Comparison of ENCODE assay signal across 18 cellular contexts in the genomic region with DNA sequence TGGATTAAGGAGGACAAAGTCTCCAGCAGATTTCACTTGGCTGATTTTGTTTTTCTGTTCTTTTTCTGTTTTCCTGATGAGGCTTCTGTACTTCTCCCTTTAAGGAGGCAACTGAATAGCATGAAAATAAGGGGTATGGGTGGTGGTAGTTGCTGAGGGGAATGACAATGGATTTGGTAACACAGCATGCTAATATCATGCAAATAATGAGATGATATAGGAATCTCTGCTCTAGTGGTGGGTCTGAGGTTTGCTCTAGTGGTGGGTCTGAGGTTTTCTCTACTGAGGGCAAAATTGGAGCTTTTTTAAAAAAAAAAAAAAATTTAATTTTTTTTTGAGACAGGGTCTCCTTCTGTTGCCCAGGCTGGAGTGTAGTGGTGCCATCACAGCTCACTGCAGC.
DNase-seq lines count a peak whose midpoint lies in the region; ATAC-seq lines count a peak whose summit lies in the region.
"Had no signal": no experiment of that assay in that cellular context is flagged by ENCODE, and none has a peak within 500 bp of the region (broad histone marks: within the 10 kb centered on the region; RNA-seq: fewer than 3 reads in every experiment).

No MANE protein-coding gene starts in this region.

- no peaks in the 10 kb centered on the region for H3K9me3 Mint-ChIP-seq in T-helper 2 cell treated with Interferon-gamma antibody and Interleukin-4, amounts not matched to agents 5 μg/mL and 100 μg/mL, for 36 hours
- no peaks in the 10 kb centered on the region for H3K9me3 Mint-ChIP-seq in IgD-negative memory B cell
- no peaks in the 10 kb centered on the region for H3K9me3 Mint-ChIP-seq in memory B cell

- H3K4me3 Mint-ChIP-seq in T-helper 2 cell treated with Interferon-gamma antibody and Interleukin-4, amounts not matched to agents 5 μg/mL and 100 μg/mL, for 36 hours, result no peak overlapping the region
- H3K4me3 Mint-ChIP-seq in IgD-negative memory B cell (no peak overlapping the region), memory B cell (peak overlapping the region; percentile 60)

- no peaks in the 10 kb centered on the region for H3K27me3 Mint-ChIP-seq in T-helper 2 cell treated with Interferon-gamma antibody and Interleukin-4, amounts not matched to agents 5 μg/mL and 100 μg/mL, for 36 hours (ENCODE audit: low read depth)
- H3K27me3 Mint-ChIP-seq in IgD-negative memory B cell (no peaks in the 10 kb centered on the region), memory B cell (no peaks in the 10 kb centered on the region)

- H3K36me3 ChIP-seq in subcutaneous abdominal adipose tissue (ENCODE audit: control insufficient read depth in 5 of 5, insufficient read depth in 5 of 5, low read length in 5 of 5), result peaks cover 0 to 11% (median 0%) of the 10 kb centered on the region in 5 donors
- H3K36me3 ChIP-seq: BLaER1 treated with 17β-estradiol and CSF1 and Interleukin-3, amounts not matched to agents 10 nM and 100 nM; Peyer's patch had no signal

- H3K4me3 ChIP-seq in subcutaneous abdominal adipose tissue (ENCODE audit: low read depth in 1 of 5, low read length in 5 of 5), result no peak overlapping the region
- H3K4me3 ChIP-seq: BLaER1 treated with 17β-estradiol and CSF1 and Interleukin-3, amounts not matched to agents 10 nM and 100 nM; Peyer's patch had no signal

- no peak for DNase-seq in T-helper 2 cell treated with Interferon-gamma antibody and Interleukin-4, amounts not matched to agents 5 μg/mL and 100 μg/mL, for 36 hours (ENCODE audit: low spot score)
- DNase-seq in T-helper 2 cell (no peak), memory B cell (ENCODE audit: low spot score in 2 of 2) (no peak), HuH-7.5 (ENCODE audit: low spot score) (no peak)
- DNase-seq in activated CD8-positive, alpha-beta memory T cell treated with anti-CD3 and anti-CD28 coated beads, Interleukin-2, amount 50 U/mL, for 4 hours, result no peak
- DNase-seq: EL, Kasumi-1, NCI-H187 treated with DMSO at 0.1 percent for 48 hours, NCI-H2171, NCI-H774, Peyer's patch, SHP77 treated with DMSO at 0.1 percent for 48 hours had no signal

- no peaks in the 10 kb centered on the region for H3K9me3 ChIP-seq in subcutaneous abdominal adipose tissue (ENCODE audit: control insufficient read depth in 5 of 5, low read length in 5 of 5)
- H3K9me3 ChIP-seq: Peyer's patch had no signal

- H3K4me1 ChIP-seq in subcutaneous abdominal adipose tissue (ENCODE audit: control insufficient read depth in 5 of 5, insufficient read depth in 5 of 5, low read length in 5 of 5), result peaks cover 10 to 79% (median 60%) of the 10 kb centered on the region in 5 donors

- H3K27me3 ChIP-seq in subcutaneous abdominal adipose tissue (ENCODE audit: control insufficient read depth in 5 of 5, insufficient read depth in 4 of 5, low read length in 5 of 5), result no peaks in the 10 kb centered on the region
- H3K27me3 ChIP-seq: BLaER1 treated with 17β-estradiol and CSF1 and Interleukin-3, amounts not matched to agents 10 nM and 100 nM; Peyer's patch had no signal

- peaks cover 68% of the 10 kb centered on the region for H3K4me1 Mint-ChIP-seq in T-helper 2 cell treated with Interferon-gamma antibody and Interleukin-4, amounts not matched to agents 5 μg/mL and 100 μg/mL, for 36 hours (ENCODE audit: low read depth)
- peaks cover 62 to 77% (median 74%) of the 10 kb centered on the region in 3 donors for H3K4me1 Mint-ChIP-seq in IgD-negative memory B cell
- H3K4me1 Mint-ChIP-seq in memory B cell, result peaks cover 53% of the 10 kb centered on the region

- no peak for ATAC-seq in memory B cell (ENCODE audit: low read depth)
- ATAC-seq in HG03135 (IDR thresholded peaks at IDR 0.05; ENCODE audit: unreplicated experiment), result no peak
- ATAC-seq: HepG2 had no signal

- H3K27ac ChIP-seq in subcutaneous abdominal adipose tissue (ENCODE audit: low read depth, low read length), result peak overlapping the region; percentile 93
- H3K27ac ChIP-seq: 22Rv1; BLaER1 treated with 17β-estradiol and CSF1 and Interleukin-3, amounts not matched to agents 10 nM and 100 nM; Peyer's patch had no signal

- H3K36me3 Mint-ChIP-seq in T-helper 2 cell treated with Interferon-gamma antibody and Interleukin-4, amounts not matched to agents 5 μg/mL and 100 μg/mL, for 36 hours (ENCODE audit: low read depth), result peaks cover 51% of the 10 kb centered on the region
- peaks cover 9% of the 10 kb centered on the region for H3K36me3 Mint-ChIP-seq in IgD-negative memory B cell
- peaks cover 33% of the 10 kb centered on the region for H3K36me3 Mint-ChIP-seq in memory B cell

- H3K9ac ChIP-seq in subcutaneous abdominal adipose tissue (ENCODE audit: low read length in 5 of 5), result no peak overlapping the region
- H3K9ac ChIP-seq: BLaER1 treated with 17β-estradiol and CSF1 and Interleukin-3, amounts not matched to agents 10 nM and 100 nM had no signal

- peak overlapping the region; percentile 68 for H3K27ac Mint-ChIP-seq in T-helper 2 cell treated with Interferon-gamma antibody and Interleukin-4, amounts not matched to agents 5 μg/mL and 100 μg/mL, for 36 hours
- peak overlapping the region in 2 of 3 donors; percentile 86 to 88 for H3K27ac Mint-ChIP-seq in IgD-negative memory B cell
- peak overlapping the region; percentile 65 for H3K27ac Mint-ChIP-seq in memory B cell
